13 cellular contexts compared by ENCODE assay signal in the genomic region with DNA sequence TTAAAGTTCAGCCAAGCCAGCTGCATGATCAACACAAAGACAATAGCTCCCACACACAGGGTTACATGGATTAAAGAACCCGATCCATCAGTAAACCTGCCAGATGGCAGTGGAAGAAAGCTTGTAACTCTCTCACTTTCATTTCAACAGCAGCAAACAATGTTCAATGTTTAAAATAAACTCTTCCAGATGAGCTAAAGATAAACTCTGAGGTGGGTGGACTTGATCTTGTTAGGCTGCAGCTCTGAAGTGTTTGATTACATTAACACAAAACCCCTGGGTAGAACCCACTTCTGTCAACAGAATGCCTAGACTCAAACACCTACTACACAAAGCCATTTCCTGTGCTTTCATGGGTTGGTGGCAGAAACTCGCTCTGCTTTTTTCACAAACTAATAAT. TPM values are rescaled to one million over a fixed set of nuclear protein-coding genes. Genes with fewer than 3 reads are reported as not detected.
DNase-seq lines count a peak whose midpoint lies in the region; ATAC-seq and TF ChIP-seq lines count a peak whose summit lies in the region.
"Had no signal": no experiment of that assay in that cellular context is flagged by ENCODE, and none has a peak within 500 bp of the region (broad histone marks: within the 10 kb centered on the region; RNA-seq: fewer than 3 reads in every experiment).

No MANE protein-coding gene starts in this region.

- TF ChIP-seq POLR2A in vagina (IDR thresholded peaks at IDR 0.05) (no peak), body of pancreas (IDR thresholded peaks at IDR 0.05) (no peak)

- TF ChIP-seq CTCF in vagina (IDR thresholded peaks at IDR 0.05) = no peak
- TF ChIP-seq CTCF in body of pancreas (IDR thresholded peaks at IDR 0.05) = no peak

- H4K8ac ChIP-seq in mesendoderm (ENCODE audit: low read depth, low read length) = no peak overlapping the region

- no peak overlapping the region for H3K18ac ChIP-seq in mesendoderm (ENCODE audit: low read length)

- no peak overlapping the region for H3K56ac ChIP-seq in mesendoderm (ENCODE audit: low read length)

- ATAC-seq in HG03025 (IDR thresholded peaks at IDR 0.05; ENCODE audit: low FRiP score, unreplicated experiment) (peak; percentile 78), body of pancreas (no peak)
- ATAC-seq: A549 had no signal

- no peak overlapping the region for H3K4me2 ChIP-seq in mesendoderm (ENCODE audit: low read length)
- H3K4me2 ChIP-seq: A549 had no signal

- intact Hi-C loops in vagina (cut with DNase I) = no loop called here
- intact Hi-C loops in body of pancreas (cut with DNase I) = no loop called here

- H3K9me3 ChIP-seq in vagina = no peaks in the 10 kb centered on the region
- no peaks in the 10 kb centered on the region for H3K9me3 ChIP-seq in body of pancreas
- H3K9me3 ChIP-seq: A549, MG63 had no signal

- no peak overlapping the region for H2BK5ac ChIP-seq in mesendoderm (ENCODE audit: low read length)

- H2BK120ac ChIP-seq in mesendoderm (ENCODE audit: low read depth, low read length) = no peak overlapping the region

- no peaks in the 10 kb centered on the region for H3K79me1 ChIP-seq in mesendoderm (ENCODE audit: low read length)

- no CpG with 5 or more reads among the region's 2 CpGs for WGBS in mesendoderm (ENCODE audit: extremely low coverage, insufficient coverage, low lambda C conversion rate)
- 84 to 89% methylated on average over 2 of the region's 2 CpGs for WGBS in body of pancreas, 2 donors

- H2AK5ac ChIP-seq in mesendoderm (ENCODE audit: low read length) = no peak overlapping the region

- H3K9ac ChIP-seq in mesendoderm (ENCODE audit: low read length) = no peak overlapping the region

- H3K4me1 ChIP-seq in mesendoderm (ENCODE audit: control insufficient read depth, low read depth, low read length) (peaks cover 3% of the 10 kb centered on the region), vagina (peaks cover 7% of the 10 kb centered on the region), body of pancreas (peaks cover 24% of the 10 kb centered on the region)

- H3K79me2 ChIP-seq in mesendoderm (ENCODE audit: control insufficient read depth, insufficient read depth, low read length) = no peaks in the 10 kb centered on the region

- no peak overlapping the region for H4K5ac ChIP-seq in mesendoderm (ENCODE audit: low read length)

- no peak overlapping the region for H3K27ac ChIP-seq in mesendoderm (ENCODE audit: low read depth, low read length)
- H3K27ac ChIP-seq in vagina = no peak overlapping the region
- no peak overlapping the region for H3K27ac ChIP-seq in body of pancreas
- H3K27ac ChIP-seq: A549 had no signal

- DNase-seq in NCI-H2107 treated with DMSO at 0.1 percent for 48 hours (lab: John Stamatoyannopoulos, UW; ENCODE audit: unreplicated experiment) = peak; percentile 38
- no peak for DNase-seq in NCI-H2107 (lab: John Stamatoyannopoulos, UW)
- peak; percentile 98 for DNase-seq in NCI-H82 (lab: John Stamatoyannopoulos, UW)
- peak; percentile 36 for DNase-seq in mesendoderm
- no peak for DNase-seq in vagina (ENCODE audit: extremely low spot score in 2 of 2)
- no peak for DNase-seq in dermis blood vessel endothelial cell
- no peak for DNase-seq in body of pancreas
- DNase-seq: anterior cingulate cortex, foreskin melanocyte, MG63 had no signal

- H3K36me3 ChIP-seq in mesendoderm (ENCODE audit: control insufficient read depth, insufficient read depth, low read length) = no peaks in the 10 kb centered on the region
- no peaks in the 10 kb centered on the region for H3K36me3 ChIP-seq in vagina
- H3K36me3 ChIP-seq in body of pancreas (replicated peaks in 1 of 2; ENCODE audit: insufficient read depth in 1 of 2, low read depth in 2 of 2) = no peaks in the 10 kb centered on the region
- H3K36me3 ChIP-seq: MG63 had no signal

- H3K4ac ChIP-seq in mesendoderm (ENCODE audit: low read depth, low read length) = no peak overlapping the region

- H3K23ac ChIP-seq in mesendoderm (ENCODE audit: low read length) = no peak overlapping the region

- no peak overlapping the region for H2BK15ac ChIP-seq in mesendoderm (replicated peaks; ENCODE audit: low read depth)

- H3K4me3 ChIP-seq in mesendoderm (ENCODE audit: low read length) (no peak overlapping the region), vagina (no peak overlapping the region), body of pancreas (no peak overlapping the region)
- H3K4me3 ChIP-seq: A549, MG63 had no signal

- H3K27me3 ChIP-seq in mesendoderm (ENCODE audit: insufficient read depth, low read length, poor library complexity) = no peaks in the 10 kb centered on the region
- H3K27me3 ChIP-seq in vagina = no peaks in the 10 kb centered on the region
- H3K27me3 ChIP-seq in body of pancreas = no peaks in the 10 kb centered on the region
- H3K27me3 ChIP-seq: MG63 had no signal

RNA-seq across cellular contexts. Expression of a gene that starts 13.9 kb away (rescaled TPM):
- 18.9 TPM for polyA plus RNA-seq in mesendoderm (2013, experiment 1 of 2)
- 19.3 TPM for polyA plus RNA-seq in mesendoderm (2013, experiment 2 of 2)
- 25.3 TPM for total RNA-seq in vagina
- 25.1 and 32.0 TPM in 2 replicates for total RNA-seq in dermis blood vessel endothelial cell
- 10 to 100 TPM; 11.9 to 18.4 TPM for total RNA-seq in body of pancreas

RNA-seq across cellular contexts. Expression of a gene that starts 42.8 kb away (rescaled TPM):
- not detected for polyA plus RNA-seq in mesendoderm (2013, experiment 1 of 2)
- not detected for polyA plus RNA-seq in mesendoderm (2013, experiment 2 of 2)
- not detected for total RNA-seq in vagina
- not detected in 2 replicates for total RNA-seq in dermis blood vessel endothelial cell
- not detected for total RNA-seq in body of pancreas
- total RNA-seq: temporal lobe had no signal
- polyA plus RNA-seq: A549 had no signal

Comparison
In these comparisons a context has a peak if more than half of its experiments do, and no peak if none do; other contexts are left out.
1. DNase-seq: peak in NCI-H2107 treated with DMSO at 0.1 percent for 48 hours (single experiment), NCI-H82 (single experiment) and mesendoderm (single experiment); none in NCI-H2107 (single experiment), vagina (0 of 2), dermis blood vessel endothelial cell (single experiment) and body of pancreas (0 of 4).